In genomic region chr16:73057369-73058210, GRCh38 we compare ENCODE assay signal across 8 cellular contexts. TPM values are rescaled to one million over a fixed set of nuclear protein-coding genes. Genes with fewer than 3 reads are reported as not detected.
DNase-seq lines count a peak whose midpoint lies in the region; ATAC-seq and TF ChIP-seq lines count a peak whose summit lies in the region.

No MANE protein-coding gene starts in this region.

- peaks cover 83% of the 10 kb centered on the region for H3K27me3 ChIP-seq in CD4-positive, alpha-beta T cell (ENCODE audit: control insufficient read depth, insufficient read depth, low read length)

- no peak overlapping the region for H3K27ac Mint-ChIP-seq in CD4-positive, alpha-beta T cell
- H3K27ac Mint-ChIP-seq in activated CD4-positive, alpha-beta memory T cell treated with anti-CD3 and anti-CD28 coated beads, Interleukin-2, amount 10 ng/mL, durations not matched to agents 7 days and 5 days, result no peak overlapping the region

- CTCF ChIA-PET in CD4-positive, alpha-beta T cell (lab: Charles Lee), result no interaction called here
- CTCF ChIA-PET in activated CD4-positive, alpha-beta memory T cell treated with anti-CD3 and anti-CD28 coated beads, Interleukin-2, amount 10 ng/mL, durations not matched to agents 7 days and 5 days (lab: Charles Lee), result no interaction called here

- no peak for DNase-seq in CD4-positive, alpha-beta T cell
- no peak for DNase-seq in activated CD4-positive, alpha-beta memory T cell treated with anti-CD3 and anti-CD28 coated beads, Interleukin-2, amount 10 ng/mL, durations not matched to agents 7 days and 5 days
- DNase-seq in left cardiac atrium, result peak; percentile 54
- no peak for DNase-seq in sciatic nerve (ENCODE audit: low spot score)
- DNase-seq in cerebellar nuclear complex (lab: John Stamatoyannopoulos, UW), result no peak
- no peak for DNase-seq in occipital lobe (lab: John Stamatoyannopoulos, UW)

- H3K9me3 Mint-ChIP-seq in CD4-positive, alpha-beta T cell, result no peaks in the 10 kb centered on the region
- H3K9me3 Mint-ChIP-seq in activated CD4-positive, alpha-beta memory T cell treated with anti-CD3 and anti-CD28 coated beads, Interleukin-2, amount 10 ng/mL, durations not matched to agents 7 days and 5 days, result no peaks in the 10 kb centered on the region

- peak; percentile 6 for TF ChIP-seq POLR2A in GM19193 (IDR thresholded peaks at IDR 0.05; ENCODE audit: extremely low read depth, insufficient read depth, insufficient read length)

- peaks cover 3% of the 10 kb centered on the region for H3K36me3 Mint-ChIP-seq in CD4-positive, alpha-beta T cell (ENCODE audit: low read depth)
- H3K36me3 Mint-ChIP-seq in activated CD4-positive, alpha-beta memory T cell treated with anti-CD3 and anti-CD28 coated beads, Interleukin-2, amount 10 ng/mL, durations not matched to agents 7 days and 5 days (ENCODE audit: low read depth), result no peaks in the 10 kb centered on the region

- H3K27me3 Mint-ChIP-seq in CD4-positive, alpha-beta T cell, result peaks cover 34% of the 10 kb centered on the region
- H3K27me3 Mint-ChIP-seq in activated CD4-positive, alpha-beta memory T cell treated with anti-CD3 and anti-CD28 coated beads, Interleukin-2, amount 10 ng/mL, durations not matched to agents 7 days and 5 days, result peaks cover 61% of the 10 kb centered on the region

- peaks cover 31% of the 10 kb centered on the region for H3K4me1 Mint-ChIP-seq in CD4-positive, alpha-beta T cell (ENCODE audit: low read depth)
- peaks cover 13% of the 10 kb centered on the region for H3K4me1 Mint-ChIP-seq in activated CD4-positive, alpha-beta memory T cell treated with anti-CD3 and anti-CD28 coated beads, Interleukin-2, amount 10 ng/mL, durations not matched to agents 7 days and 5 days

- no peak overlapping the region for H3K27ac ChIP-seq in CD4-positive, alpha-beta T cell (ENCODE audit: low read depth, low read length)

- POLR2A ChIA-PET in CD4-positive, alpha-beta T cell (lab: Charles Lee), result no interaction called here
- POLR2A ChIA-PET in activated CD4-positive, alpha-beta memory T cell treated with anti-CD3 and anti-CD28 coated beads, Interleukin-2, amount 10 ng/mL, durations not matched to agents 7 days and 5 days (lab: Charles Lee), result no interaction called here

- intact Hi-C loops in CD4-positive, alpha-beta T cell (cut with DNase I, micrococcal nuclease), result no loop called here
- intact Hi-C loops in left cardiac atrium (cut with DNase I), result loop anchor here (5.0 to 10.0 kb wide), 2 partner anchors 120 to 223 kb away; no protein-coding TSS in a partner anchor
- intact Hi-C loops in sciatic nerve (cut with DNase I), result no loop called here

- H3K4me3 Mint-ChIP-seq in CD4-positive, alpha-beta T cell, result peak overlapping the region; percentile 90
- peak overlapping the region; percentile 71 for H3K4me3 Mint-ChIP-seq in activated CD4-positive, alpha-beta memory T cell treated with anti-CD3 and anti-CD28 coated beads, Interleukin-2, amount 10 ng/mL, durations not matched to agents 7 days and 5 days

- no peaks in the 10 kb centered on the region for H3K9me3 ChIP-seq in CD4-positive, alpha-beta T cell (ENCODE audit: control insufficient read depth, low read length)

- ATAC-seq in CD4-positive, alpha-beta T cell (ENCODE audit: poor library complexity), result no peak
- ATAC-seq in HG03175 (IDR thresholded peaks at IDR 0.05; ENCODE audit: unreplicated experiment) (peak; percentile 49), left cardiac atrium (peak; percentile 48 to 61), sciatic nerve (peak; percentile 52)

- no peak for TF ChIP-seq CTCF in CD4-positive, alpha-beta T cell (IDR thresholded peaks at IDR 0.05)

RNA-seq across cellular contexts. Expression of gene ZFHX3, which starts 9.7 kb away (rescaled TPM):
- under 1 TPM; 0.63 to 0.64 TPM for total RNA-seq in CD4-positive, alpha-beta T cell
- under 1 TPM; 0.38 to 0.43 TPM for total RNA-seq in activated CD4-positive, alpha-beta memory T cell treated with anti-CD3 and anti-CD28 coated beads, Interleukin-2, amount 10 ng/mL, durations not matched to agents 7 days and 5 days
- total RNA-seq in left cardiac atrium, result 10 to 100 TPM; 11.9 to 12.6 TPM
- 44.6 TPM for total RNA-seq in sciatic nerve
- total RNA-seq in occipital lobe, result 2.3 TPM

Comparison
In these comparisons a context has a peak if more than half of its experiments do, and no peak if none do; other contexts are left out.
1. intact Hi-C loops: an anchor here in left cardiac atrium (5.0 to 10.0 kb wide); none called in CD4-positive, alpha-beta T cell and sciatic nerve.